ENCODE assay signal across 14 cellular contexts in the genomic region with DNA sequence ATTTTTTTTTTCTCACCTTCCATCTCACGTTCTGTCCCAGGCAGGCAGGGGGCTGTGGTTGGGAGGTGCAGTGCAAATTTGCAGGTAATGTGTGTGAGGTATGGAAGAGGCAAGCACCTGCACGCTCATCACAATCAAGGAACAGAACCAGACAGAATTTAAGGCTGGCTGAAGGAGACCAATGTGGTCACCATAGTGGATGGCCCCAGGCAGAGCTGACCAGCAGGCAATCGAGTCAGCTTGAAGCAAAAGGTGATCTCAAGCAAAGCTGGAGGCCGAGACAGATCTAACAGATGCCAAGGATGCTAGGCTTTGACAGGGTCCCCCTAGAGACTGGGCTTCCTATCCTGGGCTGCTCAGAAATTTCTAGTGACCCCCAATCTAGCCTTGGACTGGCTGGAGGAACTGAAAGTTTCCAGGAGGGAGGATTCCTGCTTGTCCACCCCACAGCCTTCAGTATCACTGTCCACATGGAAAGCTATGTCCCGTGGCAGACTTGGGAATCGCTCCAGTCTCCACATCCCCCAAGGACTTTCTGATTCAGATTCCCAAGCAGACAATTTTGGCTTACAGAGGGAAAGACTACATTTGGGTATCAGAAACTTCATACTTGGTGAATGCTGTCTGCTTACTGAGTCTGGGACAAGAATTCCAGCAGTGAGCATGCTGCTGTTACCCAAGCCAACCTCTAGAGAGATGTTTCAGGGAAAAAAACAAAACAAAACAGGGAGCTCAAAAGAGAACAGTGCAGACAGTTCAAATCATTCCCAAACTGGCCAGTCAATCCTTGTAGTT. TPM values are rescaled to one million over a fixed set of nuclear protein-coding genes. Genes with fewer than 3 reads are reported as not detected.
DNase-seq lines count a peak whose midpoint lies in the region; ATAC-seq and TF ChIP-seq lines count a peak whose summit lies in the region.
"Had no signal": no experiment of that assay in that cellular context is flagged by ENCODE, and none has a peak within 500 bp of the region (broad histone marks: within the 10 kb centered on the region; RNA-seq: fewer than 3 reads in every experiment).

No MANE protein-coding gene starts in this region.

- H3K4me3 ChIP-seq in astrocyte of the cerebellum (ENCODE audit: low read depth, low read length), result no peak overlapping the region
- no peak overlapping the region for H3K4me3 ChIP-seq in heart left ventricle
- no peak overlapping the region for H3K4me3 ChIP-seq in skeletal muscle tissue (ENCODE audit: low read length in 3 of 3)
- H3K4me3 ChIP-seq: SJCRH30 had no signal

- no peak for TF ChIP-seq POLR2A in heart left ventricle (IDR thresholded peaks at IDR 0.05)

- no peak overlapping the region for H3K27ac Mint-ChIP-seq in CD4-positive, alpha-beta T cell
- H3K27ac Mint-ChIP-seq: dendritic cell treated with granulocyte-macrophage colony-stimulating factor and Interleukin-4, amounts not matched to agents 40 ng/mL and 50 ng/mL, for 4 days; H9 had no signal

- POLR2A ChIA-PET in CD4-positive, alpha-beta T cell (lab: Charles Lee), result no interaction called here
- POLR2A ChIA-PET in HEK293T (lab: Yijun Ruan, JAX), result no interaction called here

- H3K4me1 ChIP-seq in heart left ventricle (peaks cover 0 to 50% (median 16%) of the 10 kb centered on the region in 12 donors), skeletal muscle tissue (ENCODE audit: control insufficient read depth in 3 of 3, insufficient read depth in 3 of 3, low read length in 3 of 3) (peaks cover 45 to 62% (median 52%) of the 10 kb centered on the region in 3 donors)

- peak overlapping the region in 8 of 12 donors; percentile 9 to 67 (median 52) for H3K27ac ChIP-seq in heart left ventricle
- peak overlapping the region; percentile 29 for H3K27ac ChIP-seq in skeletal muscle tissue (ENCODE audit: low read depth, low read length)
- no peak overlapping the region for H3K27ac ChIP-seq in CD4-positive, alpha-beta T cell (ENCODE audit: low read depth, low read length)
- H3K27ac ChIP-seq: SJCRH30 had no signal

- no peaks in the 10 kb centered on the region for H3K4me1 Mint-ChIP-seq in CD4-positive, alpha-beta T cell (ENCODE audit: low read depth)

- TF ChIP-seq CTCF in astrocyte of the cerebellum (IDR thresholded peaks at IDR 0.05; ENCODE audit: low read depth, low read length, missing control alignments) (peak; percentile 32), heart left ventricle (IDR thresholded peaks at IDR 0.05) (peak in 1 of 12 donors; percentile 10)
- no peak for TF ChIP-seq CTCF in CD4-positive, alpha-beta T cell (IDR thresholded peaks at IDR 0.05)

- peak in 3 of 4 donors; percentile 33 to 47 (median 35) for ATAC-seq in heart left ventricle
- no peak for ATAC-seq in CD4-positive, alpha-beta T cell (ENCODE audit: poor library complexity)

- intact Hi-C loops in heart left ventricle (cut with DNase I), result loop anchor here in 1 of 10 donors (5.0 kb wide), 1 partner anchor 34 kb away; no protein-coding TSS in a partner anchor
- intact Hi-C loops in CD4-positive, alpha-beta T cell (cut with DNase I, micrococcal nuclease), result no loop called here

- DNase-seq in Daoy (ENCODE audit: low read depth) (peak; percentile 20), astrocyte of the cerebellum (ENCODE audit: low read depth) (no peak), heart left ventricle (peak in 2 of 5 donors; percentile 24 to 32), DMS53 treated with DMSO at 0.1 percent for 48 hours (lab: John Stamatoyannopoulos, UW; ENCODE audit: unreplicated experiment) (no peak), HuH-7.5 (ENCODE audit: low spot score) (no peak), HEK293T (ENCODE audit: extremely low spot score) (no peak)
- DNase-seq in CD4-positive, alpha-beta T cell, result no peak
- DNase-seq: activated CD4-positive, CD25-positive, alpha-beta regulatory T cell treated with anti-CD3 and anti-CD28 coated beads, Interleukin-2, amount 50 U/mL, for 72 hours; H9; naive B cell; NCI-H510A treated with DMSO at 0.1 percent for 48 hours; SJCRH30 had no signal

- CTCF ChIA-PET in CD4-positive, alpha-beta T cell (lab: Charles Lee), result no interaction called here
- CTCF ChIA-PET in HEK293T (lab: Yijun Ruan, JAX), result interaction anchor here (0.6 to 0.8 kb wide), 4 partner anchors 21 to 61 kb away, joined by 3 to 4 read pairs (median 3); no protein-coding TSS in a partner anchor

- H3K9me3 Mint-ChIP-seq in CD4-positive, alpha-beta T cell, result no peaks in the 10 kb centered on the region
- H3K9me3 Mint-ChIP-seq: dendritic cell treated with granulocyte-macrophage colony-stimulating factor and Interleukin-4, amounts not matched to agents 40 ng/mL and 50 ng/mL, for 4 days; H9; naive B cell had no signal

- no peaks in the 10 kb centered on the region for H3K9me3 ChIP-seq in heart left ventricle
- no peaks in the 10 kb centered on the region for H3K9me3 ChIP-seq in skeletal muscle tissue (ENCODE audit: control insufficient read depth in 3 of 3, low read length in 3 of 3)
- no peaks in the 10 kb centered on the region for H3K9me3 ChIP-seq in CD4-positive, alpha-beta T cell (ENCODE audit: control insufficient read depth, low read length)
- H3K9me3 ChIP-seq: SJCRH30 had no signal

- in situ Hi-C loops in astrocyte of the cerebellum (cut with HindIII; ENCODE audit: low sequenced_read_pairs), result no loop called here

- H3K36me3 ChIP-seq in heart left ventricle (no peaks in the 10 kb centered on the region), skeletal muscle tissue (ENCODE audit: control insufficient read depth in 3 of 3, insufficient read depth in 3 of 3, low read length in 3 of 3) (no peaks in the 10 kb centered on the region)
- H3K36me3 ChIP-seq: SJCRH30 had no signal

- no peaks in the 10 kb centered on the region for H3K36me3 Mint-ChIP-seq in CD4-positive, alpha-beta T cell (ENCODE audit: low read depth)
- H3K36me3 Mint-ChIP-seq: naive B cell had no signal

- H3K4me3 Mint-ChIP-seq in CD4-positive, alpha-beta T cell, result no peak overlapping the region
- H3K4me3 Mint-ChIP-seq: dendritic cell treated with granulocyte-macrophage colony-stimulating factor and Interleukin-4, amounts not matched to agents 40 ng/mL and 50 ng/mL, for 4 days; H9 had no signal

- 72 to 79% (median 77%) methylated on average over 4 to 6 of the region's 6 CpGs for WGBS in heart left ventricle, 4 donors

- no peaks in the 10 kb centered on the region for H3K27me3 ChIP-seq in heart left ventricle
- no peaks in the 10 kb centered on the region for H3K27me3 ChIP-seq in skeletal muscle tissue (ENCODE audit: control insufficient read depth in 3 of 3, insufficient read depth in 3 of 3, low read length in 3 of 3)
- H3K27me3 ChIP-seq in CD4-positive, alpha-beta T cell (ENCODE audit: control insufficient read depth, insufficient read depth, low read length), result peaks cover under 1% of the 10 kb centered on the region
- H3K27me3 ChIP-seq: SJCRH30 had no signal

- H3K9ac ChIP-seq in skeletal muscle tissue (ENCODE audit: low read depth in 1 of 3, low read length in 3 of 3), result no peak overlapping the region

- peaks cover 5% of the 10 kb centered on the region for H3K27me3 Mint-ChIP-seq in CD4-positive, alpha-beta T cell
- H3K27me3 Mint-ChIP-seq: naive B cell had no signal

TF ChIP-seq in HEK293T, 16 proteins besides CTCF, POLR2A, EP300 and RAD21:
- TF ChIP-seq FOXK2 (IDR thresholded peaks at IDR 0.05), result no peak

RNA-seq across cellular contexts. Expression of a gene that starts 9.0 kb away (rescaled TPM):
- 15.4 and 26.2 TPM in 2 replicates for total RNA-seq in Daoy (2014; rRNA removed; shearing (Covaris generic))
- total RNA-seq in heart left ventricle (100 to 1,000 TPM in 5 of 9 donors, 10 to 100 TPM in 4; 41.3 to 125 (median 101) TPM), skeletal muscle tissue (20.9 TPM)
- polyA plus RNA-seq in heart left ventricle, result 10 to 100 TPM; 45.1 to 51.6 TPM
- total RNA-seq in CD4-positive, alpha-beta T cell, result 1 to 10 TPM; 9.4 to 9.9 TPM

RNA-seq across cellular contexts. Expression of a gene that starts 44.4 kb away (rescaled TPM):
- total RNA-seq in Daoy (2014; rRNA removed; shearing (Covaris generic)), result 15.4 and 20.8 TPM in 2 replicates
- total RNA-seq in heart left ventricle (10 to 100 TPM; 15.8 to 27.3 (median 22.0) TPM), skeletal muscle tissue (5.2 TPM)
- 10 to 100 TPM; 11.7 to 21.9 TPM for polyA plus RNA-seq in heart left ventricle
- 10 to 100 TPM; 19.6 to 20.8 TPM for total RNA-seq in CD4-positive, alpha-beta T cell
